19 cellular contexts compared by ENCODE assay signal in genomic region chr17:81193470-81194224, GRCh38. TPM values are rescaled to one million over a fixed set of nuclear protein-coding genes. Genes with fewer than 3 reads are reported as not detected.
"Had no signal": no experiment of that assay in that cellular context is flagged by ENCODE, and none has a peak within 500 bp of the region (broad histone marks: within the 10 kb centered on the region; RNA-seq: fewer than 3 reads in every experiment).

No MANE protein-coding gene starts in this region.

- H3K4me1 ChIP-seq: transverse colon had no signal

- H3K36me3 Mint-ChIP-seq: activated naive CD4-positive, alpha-beta T cell treated with anti-CD3 and anti-CD28 coated beads, Interleukin-2, amount 50 U/mL, for 24 hours; natural killer cell treated with Interleukin-12 subunit alpha and Interleukin-12 subunit beta and Interleukin-15 and Interleukin-18, amount 100 ng/mL, for 72 hours had no signal

- H3K27me3 Mint-ChIP-seq: activated B cell treated with CpG ODN at 0.5 μM for 24 hours; activated naive CD4-positive, alpha-beta T cell treated with anti-CD3 and anti-CD28 coated beads, Interleukin-2, amount 50 U/mL, for 24 hours; brain; dendritic cell treated with granulocyte-macrophage colony-stimulating factor and Interleukin-4, amounts not matched to agents 40 ng/mL and 50 ng/mL, for 4 days; natural killer cell treated with Interleukin-12 subunit alpha and Interleukin-12 subunit beta and Interleukin-15 and Interleukin-18, amount 100 ng/mL, for 72 hours; progenitor cell of endocrine pancreas; stimulated activated naive B cell treated with anti-CD40 and anti-IgM and Interleukin-4, amounts not matched to agents 10 μg/mL and 1 μg/mL and 100 μg/mL, for 72 hours had no signal

- ATAC-seq: natural killer cell treated with Interleukin-12 subunit alpha and Interleukin-12 subunit beta and Interleukin-15 and Interleukin-18, amount 100 ng/mL, for 72 hours had no signal

- H3K4me3 ChIP-seq: sigmoid colon, transverse colon had no signal

- H3K27me3 ChIP-seq: sigmoid colon, transverse colon had no signal

- H3K9me3 ChIP-seq: sigmoid colon, transverse colon had no signal

- DNase-seq: activated B cell treated with CpG ODN at 0.5 μM for 24 hours; activated CD4-positive, alpha-beta T cell treated with anti-CD3 and anti-CD28 coated beads, Interleukin-2, amount 50 U/mL, for 1 hour; activated T-cell treated with anti-CD3 and anti-CD28 coated beads, Interleukin-2, amount 50 U/mL, for 1 hour; amniotic stem cell; hypothalamus; mammary epithelial cell; nucleus accumbens; sigmoid colon; stimulated activated CD4-positive, alpha-beta T cell treated with anti-CD3 and anti-CD28 coated beads, Interleukin-2, amount 100 ng/mL, for 24 hours; stimulated activated naive B cell treated with anti-CD40 and anti-IgM and Interleukin-4, amounts not matched to agents 10 μg/mL and 1 μg/mL and 100 μg/mL, for 72 hours; T-helper 1 cell; transverse colon had no signal

- H3K9me3 Mint-ChIP-seq: activated B cell treated with CpG ODN at 0.5 μM for 24 hours; activated naive CD4-positive, alpha-beta T cell treated with anti-CD3 and anti-CD28 coated beads, Interleukin-2, amount 50 U/mL, for 24 hours; brain; dendritic cell treated with granulocyte-macrophage colony-stimulating factor and Interleukin-4, amounts not matched to agents 40 ng/mL and 50 ng/mL, for 4 days; natural killer cell treated with Interleukin-12 subunit alpha and Interleukin-12 subunit beta and Interleukin-15 and Interleukin-18, amount 100 ng/mL, for 72 hours; stimulated activated naive B cell treated with anti-CD40 and anti-IgM and Interleukin-4, amounts not matched to agents 10 μg/mL and 1 μg/mL and 100 μg/mL, for 72 hours had no signal

- H3K36me3 ChIP-seq: transverse colon had no signal

- H3K4me3 Mint-ChIP-seq: activated B cell treated with CpG ODN at 0.5 μM for 24 hours; activated naive CD4-positive, alpha-beta T cell treated with anti-CD3 and anti-CD28 coated beads, Interleukin-2, amount 50 U/mL, for 24 hours; brain; dendritic cell treated with granulocyte-macrophage colony-stimulating factor and Interleukin-4, amounts not matched to agents 40 ng/mL and 50 ng/mL, for 4 days; natural killer cell treated with Interleukin-12 subunit alpha and Interleukin-12 subunit beta and Interleukin-15 and Interleukin-18, amount 100 ng/mL, for 72 hours; stimulated activated naive B cell treated with anti-CD40 and anti-IgM and Interleukin-4, amounts not matched to agents 10 μg/mL and 1 μg/mL and 100 μg/mL, for 72 hours had no signal

- H3K27ac Mint-ChIP-seq: activated B cell treated with CpG ODN at 0.5 μM for 24 hours; activated naive CD4-positive, alpha-beta T cell treated with anti-CD3 and anti-CD28 coated beads, Interleukin-2, amount 50 U/mL, for 24 hours; brain; dendritic cell treated with granulocyte-macrophage colony-stimulating factor and Interleukin-4, amounts not matched to agents 40 ng/mL and 50 ng/mL, for 4 days; natural killer cell treated with Interleukin-12 subunit alpha and Interleukin-12 subunit beta and Interleukin-15 and Interleukin-18, amount 100 ng/mL, for 72 hours; progenitor cell of endocrine pancreas had no signal

- H3K27ac ChIP-seq: sigmoid colon, transverse colon had no signal

- H3K4me1 Mint-ChIP-seq: activated B cell treated with CpG ODN at 0.5 μM for 24 hours; activated naive CD4-positive, alpha-beta T cell treated with anti-CD3 and anti-CD28 coated beads, Interleukin-2, amount 50 U/mL, for 24 hours; brain had no signal

RNA-seq across cellular contexts. Expression of gene PVALEF, which starts 28.3 kb away (rescaled TPM):
- total RNA-seq: activated B cell treated with CpG ODN at 0.5 μM for 24 hours; epithelial cell of proximal tubule; mammary epithelial cell; natural killer cell treated with Interleukin-12 subunit alpha and Interleukin-12 subunit beta and Interleukin-15 and Interleukin-18, amount 100 ng/mL, for 72 hours; progenitor cell of endocrine pancreas; sigmoid colon; subcutaneous adipose tissue; transverse colon had no signal
- polyA plus RNA-seq: mammary epithelial cell, sigmoid colon had no signal
